16 cellular contexts compared by ENCODE assay signal in genomic region chr1:75100481-75101092, GRCh38. TPM values are rescaled to one million over a fixed set of nuclear protein-coding genes. Genes with fewer than 3 reads are reported as not detected.
A peak's percentile ranks its signal among the peaks of the same experiment; 100 is the strongest.
DNase-seq lines count a peak whose midpoint lies in the region; ATAC-seq and TF ChIP-seq lines count a peak whose summit lies in the region.
"Had no signal": no experiment of that assay in that cellular context is flagged by ENCODE, and none has a peak within 500 bp of the region (broad histone marks: within the 10 kb centered on the region; RNA-seq: fewer than 3 reads in every experiment).

No MANE protein-coding gene starts in this region.

- no peaks in the 10 kb centered on the region for H3K27me3 ChIP-seq in trophoblast cell (ENCODE audit: insufficient read depth, low read length)
- H3K27me3 ChIP-seq in psoas muscle (ENCODE audit: insufficient read depth in 3 of 3, low read length in 2 of 3): no peaks in the 10 kb centered on the region

- no peak overlapping the region for H3K4ac ChIP-seq in trophoblast cell (ENCODE audit: low read depth, low read length)

- TF ChIP-seq CTCF in LNCaP clone FGC (IDR thresholded peaks at IDR 0.05; ENCODE audit: control insufficient read depth, extremely low read depth, insufficient read depth) (no peak), WTC11 (IDR thresholded peaks at IDR 0.05) (no peak), psoas muscle (IDR thresholded peaks at IDR 0.05) (no peak)

- no peaks in the 10 kb centered on the region for H3K79me2 ChIP-seq in trophoblast cell (ENCODE audit: control insufficient read depth, insufficient read depth, low read length, poor library complexity)

- no peak overlapping the region for H4K12ac ChIP-seq in trophoblast cell (ENCODE audit: low read depth, low read length)

- no peaks in the 10 kb centered on the region for H3K79me1 ChIP-seq in trophoblast cell (ENCODE audit: low read length)

- H2BK5ac ChIP-seq in trophoblast cell (ENCODE audit: low read depth, low read length, poor library complexity): no peak overlapping the region

- intact Hi-C loops in psoas muscle (cut with DNase I): no loop called here

- H4K91ac ChIP-seq in trophoblast cell (ENCODE audit: low read depth, low read length): peak overlapping the region; percentile 37

- H2BK120ac ChIP-seq in trophoblast cell (ENCODE audit: insufficient read depth, low read length, poor library complexity): no peak overlapping the region

- ATAC-seq in WTC11: peak; percentile 79
- ATAC-seq in psoas muscle: no peak
- ATAC-seq: HCT116, K562 had no signal

- no peaks in the 10 kb centered on the region for H3K4me1 ChIP-seq in trophoblast cell (ENCODE audit: control insufficient read depth in 1 of 2, insufficient read depth in 2 of 2, low read length in 2 of 2)
- H3K4me1 ChIP-seq in psoas muscle: no peaks in the 10 kb centered on the region

- peaks cover 22% of the 10 kb centered on the region for H3K4me1 Mint-ChIP-seq in WTC11

- no peaks in the 10 kb centered on the region for H3K9me3 Mint-ChIP-seq in WTC11

- H3K4me3 ChIP-seq in LNCaP clone FGC (ENCODE audit: low read depth, low read length): 0 out of 2 replicates have a peak overlapping the region, but pooled peaks have one; percentile 11
- no peak overlapping the region for H3K4me3 ChIP-seq in trophoblast cell (ENCODE audit: low read depth, low read length)
- H3K4me3 ChIP-seq in psoas muscle: no peak overlapping the region
- H3K4me3 ChIP-seq: K562 had no signal

- H3K27me3 Mint-ChIP-seq in WTC11 (ENCODE audit: low read depth): no peaks in the 10 kb centered on the region

- H3K14ac ChIP-seq in trophoblast cell (ENCODE audit: low read length): no peak overlapping the region

- no peaks in the 10 kb centered on the region for H3K9me3 ChIP-seq in trophoblast cell (ENCODE audit: insufficient read depth, low read depth, low read length)
- H3K9me3 ChIP-seq in psoas muscle: no peaks in the 10 kb centered on the region

- peak overlapping the region; percentile 9; the same call in 1 of the 2 replicates for H3K4me3 Mint-ChIP-seq in WTC11

- no peak overlapping the region for H4K8ac ChIP-seq in trophoblast cell (ENCODE audit: low read depth, low read length)

- H2BK12ac ChIP-seq in trophoblast cell (ENCODE audit: low read length): no peak overlapping the region

- H2AFZ ChIP-seq in trophoblast cell (ENCODE audit: insufficient read depth, low read length, poor library complexity): no peak overlapping the region

- no peak overlapping the region for H2AK5ac ChIP-seq in trophoblast cell (ENCODE audit: low read length)

- DNase-seq in ELF-1 (ENCODE audit: low read depth, low spot score) (peak; percentile 38), LNCaP clone FGC (ENCODE audit: low read depth) (no peak), WTC11 (ENCODE audit: low spot score) (no peak), trophoblast cell (no peak), cerebellar nuclear complex (lab: John Stamatoyannopoulos, UW) (no peak), psoas muscle (no peak), NCI-H1105 treated with DMSO at 0.1 percent for 48 hours (lab: John Stamatoyannopoulos, UW) (no peak)
- DNase-seq: COR-L47, GDM1, NCI-H187 treated with DMSO at 0.1 percent for 48 hours, NCI-H2171, NCI-H510A, RPMI8226 had no signal

- H3K4me2 ChIP-seq in trophoblast cell (ENCODE audit: low read length): no peak overlapping the region

- H3K36me3 Mint-ChIP-seq in WTC11: no peaks in the 10 kb centered on the region

- no peak overlapping the region for H3K9ac ChIP-seq in trophoblast cell (ENCODE audit: low read length)

- POLR2A ChIA-PET in WTC11 (lab: Charles Lee): no interaction called here

- no CpG with 5 or more reads among the region's 10 CpGs for WGBS in trophoblast cell (ENCODE audit: extremely low coverage, insufficient coverage, insufficient read length)
- 42 to 49% (median 43%) methylated on average over 10 of the region's 10 CpGs for WGBS in psoas muscle, 3 donors

- no peak overlapping the region for H3K18ac ChIP-seq in trophoblast cell (ENCODE audit: low read length)

- peak overlapping the region; percentile 1 for H3K27ac ChIP-seq in trophoblast cell (ENCODE audit: low read depth, low read length)
- H3K27ac ChIP-seq in psoas muscle: no peak overlapping the region
- H3K27ac ChIP-seq: C4-2B had no signal

- H3K36me3 ChIP-seq in trophoblast cell (ENCODE audit: control insufficient read depth in 1 of 2, insufficient read depth in 2 of 2, low read length in 2 of 2) (no peaks in the 10 kb centered on the region), psoas muscle (ENCODE audit: insufficient read depth in 1 of 2, low read depth in 1 of 2) (no peaks in the 10 kb centered on the region)

- CTCF ChIA-PET in WTC11 (lab: Charles Lee): interaction anchor here (1.3 kb wide), 1 partner anchor 333 kb away, joined by 4 read pairs; no protein-coding TSS in a partner anchor

- H3K23ac ChIP-seq in trophoblast cell (ENCODE audit: low read length): no peak overlapping the region

- H3K27ac Mint-ChIP-seq in WTC11: 0 out of 2 replicates have a peak overlapping the region, but pooled peaks have one; percentile 7

TF ChIP-seq in WTC11, 78 proteins besides CTCF, POLR2A, EP300 and RAD21:
- TF ChIP-seq, protein P1, sequence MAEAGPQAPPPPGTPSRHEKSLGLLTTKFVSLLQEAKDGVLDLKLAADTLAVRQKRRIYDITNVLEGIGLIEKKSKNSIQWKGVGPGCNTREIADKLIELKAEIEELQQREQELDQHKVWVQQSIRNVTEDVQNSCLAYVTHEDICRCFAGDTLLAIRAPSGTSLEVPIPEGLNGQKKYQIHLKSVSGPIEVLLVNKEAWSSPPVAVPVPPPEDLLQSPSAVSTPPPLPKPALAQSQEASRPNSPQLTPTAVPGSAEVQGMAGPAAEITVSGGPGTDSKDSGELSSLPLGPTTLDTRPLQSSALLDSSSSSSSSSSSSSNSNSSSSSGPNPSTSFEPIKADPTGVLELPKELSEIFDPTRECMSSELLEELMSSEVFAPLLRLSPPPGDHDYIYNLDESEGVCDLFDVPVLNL (CRISPR knock-in tag; IDR thresholded peaks at IDR 0.05; ENCODE audit: borderline replicate concordance, low read depth): no peak
- TF ChIP-seq CBFB (CRISPR knock-in tag; IDR thresholded peaks at IDR 0.05; ENCODE audit: low read depth) (no peak), FOXP4 (CRISPR knock-in tag; IDR thresholded peaks at IDR 0.05) (no peak), ZNF263 (CRISPR knock-in tag; IDR thresholded peaks at IDR 0.05; ENCODE audit: low read depth) (no peak), TP53 (CRISPR knock-in tag; IDR thresholded peaks at IDR 0.05) (no peak), NFYB (CRISPR knock-in tag; conservative IDR thresholded peaks at IDR 0.05; ENCODE audit: low read depth) (no peak), ZNF671 (CRISPR knock-in tag; IDR thresholded peaks at IDR 0.05) (no peak), SMAD4 (CRISPR knock-in tag; IDR thresholded peaks at IDR 0.05) (no peak), NR1H2 (CRISPR knock-in tag; IDR thresholded peaks at IDR 0.05) (no peak)
- TF ChIP-seq, protein P2, sequence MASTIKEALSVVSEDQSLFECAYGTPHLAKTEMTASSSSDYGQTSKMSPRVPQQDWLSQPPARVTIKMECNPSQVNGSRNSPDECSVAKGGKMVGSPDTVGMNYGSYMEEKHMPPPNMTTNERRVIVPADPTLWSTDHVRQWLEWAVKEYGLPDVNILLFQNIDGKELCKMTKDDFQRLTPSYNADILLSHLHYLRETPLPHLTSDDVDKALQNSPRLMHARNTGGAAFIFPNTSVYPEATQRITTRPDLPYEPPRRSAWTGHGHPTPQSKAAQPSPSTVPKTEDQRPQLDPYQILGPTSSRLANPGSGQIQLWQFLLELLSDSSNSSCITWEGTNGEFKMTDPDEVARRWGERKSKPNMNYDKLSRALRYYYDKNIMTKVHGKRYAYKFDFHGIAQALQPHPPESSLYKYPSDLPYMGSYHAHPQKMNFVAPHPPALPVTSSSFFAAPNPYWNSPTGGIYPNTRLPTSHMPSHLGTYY (CRISPR knock-in tag; IDR thresholded peaks at IDR 0.05): no peak
- TF ChIP-seq, protein P3, sequence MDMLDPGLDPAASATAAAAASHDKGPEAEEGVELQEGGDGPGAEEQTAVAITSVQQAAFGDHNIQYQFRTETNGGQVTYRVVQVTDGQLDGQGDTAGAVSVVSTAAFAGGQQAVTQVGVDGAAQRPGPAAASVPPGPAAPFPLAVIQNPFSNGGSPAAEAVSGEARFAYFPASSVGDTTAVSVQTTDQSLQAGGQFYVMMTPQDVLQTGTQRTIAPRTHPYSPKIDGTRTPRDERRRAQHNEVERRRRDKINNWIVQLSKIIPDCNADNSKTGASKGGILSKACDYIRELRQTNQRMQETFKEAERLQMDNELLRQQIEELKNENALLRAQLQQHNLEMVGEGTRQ (CRISPR knock-in tag; IDR thresholded peaks at IDR 0.05): no peak

RNA-seq across cellular contexts. Expression of gene LHX8, which starts 33.6 kb away (rescaled TPM):
- 0.25 to 0.39 TPM (median 0.37 TPM) in 3 replicates for total RNA-seq in WTC11 (2021)
- 0.03 and 0.07 TPM in 2 replicates for polyA plus RNA-seq in trophoblast cell (2013)
- total RNA-seq in psoas muscle: not detected
- not detected for polyA plus RNA-seq in psoas muscle
- total RNA-seq: K562 had no signal
- polyA plus RNA-seq: K562 had no signal
